In the genomic region with DNA sequence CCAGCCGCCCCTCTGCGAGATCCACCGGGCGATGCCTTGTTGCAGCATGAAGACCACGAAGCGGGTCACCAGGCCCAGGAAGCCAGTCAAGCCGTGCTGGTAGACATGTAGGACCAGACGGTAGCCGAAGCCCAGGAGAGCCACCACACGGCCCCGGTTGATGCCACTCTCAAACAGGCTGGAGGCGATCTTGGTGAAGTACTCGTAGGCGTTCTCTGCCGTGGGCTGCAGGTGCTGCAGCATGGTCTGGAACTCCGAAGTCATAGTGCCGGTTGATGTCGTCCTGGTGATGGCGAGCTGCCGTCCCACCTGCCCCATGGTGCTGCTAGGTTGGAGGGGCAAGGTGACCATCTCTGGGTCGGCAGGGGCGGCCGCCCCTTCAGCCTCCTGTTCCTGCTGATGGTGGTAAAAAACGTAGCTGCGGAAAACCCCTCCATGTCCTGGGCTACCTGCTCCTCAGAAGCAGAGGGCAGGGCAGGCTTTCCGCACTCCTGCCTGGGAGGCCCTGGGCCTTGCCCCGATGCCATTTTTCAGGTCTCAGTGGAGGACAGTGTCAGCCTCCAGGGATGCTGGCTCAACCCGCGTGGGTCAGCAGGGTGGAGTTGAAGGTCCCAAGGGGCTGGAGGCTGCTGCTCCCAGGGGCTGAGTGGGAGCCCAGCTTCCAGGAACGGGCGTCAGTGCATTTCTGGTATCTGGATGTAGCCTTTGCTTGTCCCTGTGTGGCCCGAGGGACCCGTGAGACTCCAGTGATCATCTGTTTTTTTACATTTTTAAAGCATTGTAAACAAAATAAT, we compare ENCODE assay signal across 36 cellular contexts.
"Had no signal": no experiment of that assay in that cellular context is flagged by ENCODE, and none has a peak within 500 bp of the region (broad histone marks: within the 10 kb centered on the region; RNA-seq: fewer than 3 reads in every experiment).

No MANE protein-coding gene starts in this region.

- H3K4me3 ChIP-seq: adrenal gland, breast epithelium, cardiac muscle cell, esophagus muscularis mucosa, gastrocnemius medialis had no signal

- H3K27me3 ChIP-seq: adrenal gland, breast epithelium, cardiac muscle cell, esophagus muscularis mucosa, foreskin keratinocyte, gastrocnemius medialis had no signal

- DNase-seq: activated CD4-positive, alpha-beta memory T cell treated with anti-CD3 and anti-CD28 coated beads for 36 hours; activated CD4-positive, alpha-beta T cell treated with anti-CD3 and anti-CD28 coated beads for 36 hours; activated CD4-positive, alpha-beta T cell treated with anti-CD3 and anti-CD28 coated beads, Interleukin-2, amount 10 ng/mL, durations not matched to agents 24 days and 14 days; activated CD4-positive, CD25-positive, alpha-beta regulatory T cell; activated CD4-positive, CD25-positive, alpha-beta regulatory T cell treated with anti-CD3 and anti-CD28 coated beads, Interleukin-2, amount 50 U/mL, for 72 hours; activated CD8-positive, alpha-beta memory T cell treated with anti-CD3 and anti-CD28 coated beads, Interleukin-2, amount 10 ng/mL, durations not matched to agents 7 days and 5 days; activated CD8-positive, alpha-beta memory T cell treated with anti-CD3 and anti-CD28 coated beads, Interleukin-2, amount 50 U/mL, for 4 hours; activated CD8-positive, alpha-beta T cell treated with anti-CD3 and anti-CD28 coated beads, Interleukin-2, amount 10 ng/mL, durations not matched to agents 7 days and 5 days; activated effector memory CD4-positive, alpha-beta T cell treated with anti-CD3 and anti-CD28 coated beads, Interleukin-2, amount 50 U/mL, for 16 hours; activated naive CD4-positive, alpha-beta T cell treated with anti-CD3 and anti-CD28 coated beads for 36 hours; activated naive CD8-positive, alpha-beta T cell treated with anti-CD3 and anti-CD28 coated beads for 36 hours; activated naive CD8-positive, alpha-beta T cell treated with anti-CD3 and anti-CD28 coated beads, Interleukin-2, amount 50 U/mL, for 24 hours; activated T-cell treated with anti-CD3 and anti-CD28 coated beads, Interleukin-2, amount 50 U/mL, for 1 hour; activated T-cell treated with anti-CD3 and anti-CD28 coated beads, Interleukin-2, amount 50 U/mL, for 48 hours; adrenal gland; amygdala; aorta; cortex of kidney; dermis blood vessel endothelial cell; effector CD4-positive, alpha-beta T cell; effector memory CD8-positive, alpha-beta T cell; erythroblast; foreskin keratinocyte; gastrocnemius medialis; T-helper 1 cell; T-helper 17 cell; T1000 had no signal

- H3K27ac Mint-ChIP-seq: activated CD4-positive, alpha-beta memory T cell treated with anti-CD3 and anti-CD28 coated beads for 36 hours; activated CD4-positive, alpha-beta T cell treated with anti-CD3 and anti-CD28 coated beads for 36 hours; activated CD4-positive, alpha-beta T cell treated with anti-CD3 and anti-CD28 coated beads, Interleukin-2, amount 10 ng/mL, durations not matched to agents 24 days and 14 days; activated CD8-positive, alpha-beta memory T cell treated with anti-CD3 and anti-CD28 coated beads, Interleukin-2, amount 10 ng/mL, durations not matched to agents 7 days and 5 days; activated CD8-positive, alpha-beta T cell treated with anti-CD3 and anti-CD28 coated beads, Interleukin-2, amount 10 ng/mL, durations not matched to agents 7 days and 5 days; activated naive CD4-positive, alpha-beta T cell treated with anti-CD3 and anti-CD28 coated beads for 36 hours; activated naive CD4-positive, alpha-beta T cell treated with anti-CD3 and anti-CD28 coated beads, Interleukin-2, amount 50 U/mL, for 24 hours; activated naive CD8-positive, alpha-beta T cell treated with anti-CD3 and anti-CD28 coated beads for 36 hours; activated naive CD8-positive, alpha-beta T cell treated with anti-CD3 and anti-CD28 coated beads, Interleukin-2, amount 50 U/mL, for 24 hours; activated T-helper 1 cell treated with anti-CD3 and anti-CD28 coated beads, Interleukin-12 subunit alpha, Interleukin-12 subunit beta, Interleukin-2, Interleukin-4 antibody, amounts not matched to agents 30 ng/mL and 10 ng/mL and 1 ng/mL, durations not matched to agents 14 hours and 24 hours and 36 hours; activated T-helper 2 cell treated with anti-CD3 and anti-CD28 coated beads, Interferon-gamma antibody, Interleukin-2, Interleukin-4, amounts not matched to agents 10 μg/mL and 5 μg/mL and 100 μg/mL, durations not matched to agents 14 hours and 24 hours and 36 hours; brain; effector memory CD8-positive, alpha-beta T cell; T-helper 17 cell; T-helper 2 cell treated with Interferon-gamma antibody and Interleukin-4, amounts not matched to agents 5 μg/mL and 100 μg/mL, for 36 hours had no signal

- H3K36me3 Mint-ChIP-seq: activated CD4-positive, alpha-beta memory T cell treated with anti-CD3 and anti-CD28 coated beads for 36 hours; activated CD8-positive, alpha-beta memory T cell treated with anti-CD3 and anti-CD28 coated beads, Interleukin-2, amount 10 ng/mL, durations not matched to agents 7 days and 5 days; activated naive CD4-positive, alpha-beta T cell treated with anti-CD3 and anti-CD28 coated beads, Interleukin-2, amount 50 U/mL, for 24 hours; activated naive CD8-positive, alpha-beta T cell treated with anti-CD3 and anti-CD28 coated beads for 36 hours; brain had no signal

- H3K4me1 Mint-ChIP-seq: activated CD4-positive, alpha-beta T cell treated with anti-CD3 and anti-CD28 coated beads for 36 hours; activated CD4-positive, alpha-beta T cell treated with anti-CD3 and anti-CD28 coated beads, Interleukin-2, amount 10 ng/mL, durations not matched to agents 24 days and 14 days; activated CD8-positive, alpha-beta memory T cell treated with anti-CD3 and anti-CD28 coated beads, Interleukin-2, amount 10 ng/mL, durations not matched to agents 7 days and 5 days; activated naive CD4-positive, alpha-beta T cell treated with anti-CD3 and anti-CD28 coated beads, Interleukin-2, amount 50 U/mL, for 24 hours; activated naive CD8-positive, alpha-beta T cell treated with anti-CD3 and anti-CD28 coated beads for 36 hours; activated naive CD8-positive, alpha-beta T cell treated with anti-CD3 and anti-CD28 coated beads, Interleukin-2, amount 50 U/mL, for 24 hours; brain; central memory CD8-positive, alpha-beta T cell; T-helper 17 cell had no signal

- H3K4me3 Mint-ChIP-seq: activated CD4-positive, alpha-beta memory T cell treated with anti-CD3 and anti-CD28 coated beads for 36 hours; activated CD4-positive, alpha-beta T cell treated with anti-CD3 and anti-CD28 coated beads for 36 hours; activated CD4-positive, alpha-beta T cell treated with anti-CD3 and anti-CD28 coated beads, Interleukin-2, amount 10 ng/mL, durations not matched to agents 24 days and 14 days; activated CD8-positive, alpha-beta memory T cell treated with anti-CD3 and anti-CD28 coated beads, Interleukin-2, amount 10 ng/mL, durations not matched to agents 7 days and 5 days; activated CD8-positive, alpha-beta T cell treated with anti-CD3 and anti-CD28 coated beads, Interleukin-2, amount 10 ng/mL, durations not matched to agents 7 days and 5 days; activated naive CD4-positive, alpha-beta T cell treated with anti-CD3 and anti-CD28 coated beads for 36 hours; activated naive CD4-positive, alpha-beta T cell treated with anti-CD3 and anti-CD28 coated beads, Interleukin-2, amount 50 U/mL, for 24 hours; activated naive CD8-positive, alpha-beta T cell treated with anti-CD3 and anti-CD28 coated beads for 36 hours; activated naive CD8-positive, alpha-beta T cell treated with anti-CD3 and anti-CD28 coated beads, Interleukin-2, amount 50 U/mL, for 24 hours; activated T-helper 1 cell treated with anti-CD3 and anti-CD28 coated beads, Interleukin-12 subunit alpha, Interleukin-12 subunit beta, Interleukin-2, Interleukin-4 antibody, amounts not matched to agents 30 ng/mL and 10 ng/mL and 1 ng/mL, durations not matched to agents 14 hours and 24 hours and 36 hours; brain; central memory CD8-positive, alpha-beta T cell; effector memory CD8-positive, alpha-beta T cell; T-helper 17 cell; T-helper 2 cell treated with Interferon-gamma antibody and Interleukin-4, amounts not matched to agents 5 μg/mL and 100 μg/mL, for 36 hours had no signal

- H3K27ac ChIP-seq: adrenal gland, cardiac muscle cell, esophagus muscularis mucosa, foreskin keratinocyte, gastrocnemius medialis had no signal

- H3K36me3 ChIP-seq: adrenal gland, breast epithelium, cardiac muscle cell, esophagus muscularis mucosa, gastrocnemius medialis had no signal

- H3K9me3 Mint-ChIP-seq: activated CD4-positive, alpha-beta memory T cell treated with anti-CD3 and anti-CD28 coated beads for 36 hours; activated CD4-positive, alpha-beta T cell treated with anti-CD3 and anti-CD28 coated beads, Interleukin-2, amount 10 ng/mL, durations not matched to agents 24 days and 14 days; activated naive CD4-positive, alpha-beta T cell treated with anti-CD3 and anti-CD28 coated beads for 36 hours; activated naive CD4-positive, alpha-beta T cell treated with anti-CD3 and anti-CD28 coated beads, Interleukin-2, amount 50 U/mL, for 24 hours; activated naive CD8-positive, alpha-beta T cell treated with anti-CD3 and anti-CD28 coated beads for 36 hours; activated naive CD8-positive, alpha-beta T cell treated with anti-CD3 and anti-CD28 coated beads, Interleukin-2, amount 50 U/mL, for 24 hours; activated T-helper 1 cell treated with anti-CD3 and anti-CD28 coated beads, Interleukin-12 subunit alpha, Interleukin-12 subunit beta, Interleukin-2, Interleukin-4 antibody, amounts not matched to agents 30 ng/mL and 10 ng/mL and 1 ng/mL, durations not matched to agents 14 hours and 24 hours and 36 hours; activated T-helper 2 cell treated with anti-CD3 and anti-CD28 coated beads, Interferon-gamma antibody, Interleukin-2, Interleukin-4, amounts not matched to agents 10 μg/mL and 5 μg/mL and 100 μg/mL, durations not matched to agents 14 hours and 24 hours and 36 hours; central memory CD8-positive, alpha-beta T cell; effector memory CD8-positive, alpha-beta T cell; T-helper 2 cell treated with Interferon-gamma antibody and Interleukin-4, amounts not matched to agents 5 μg/mL and 100 μg/mL, for 36 hours had no signal

- ATAC-seq: activated CD4-positive, alpha-beta T cell treated with anti-CD3 and anti-CD28 coated beads for 36 hours; activated CD8-positive, alpha-beta memory T cell treated with anti-CD3 and anti-CD28 coated beads, Interleukin-2, amount 10 ng/mL, durations not matched to agents 7 days and 5 days; activated CD8-positive, alpha-beta T cell treated with anti-CD3 and anti-CD28 coated beads, Interleukin-2, amount 10 ng/mL, durations not matched to agents 7 days and 5 days; activated naive CD8-positive, alpha-beta T cell treated with anti-CD3 and anti-CD28 coated beads, Interleukin-2, amount 50 U/mL, for 24 hours; effector memory CD8-positive, alpha-beta T cell; foreskin keratinocyte; gastrocnemius medialis; T-helper 17 cell had no signal

- H3K4me1 ChIP-seq: adrenal gland, breast epithelium, esophagus muscularis mucosa, foreskin keratinocyte had no signal

- H3K9me3 ChIP-seq: adrenal gland, breast epithelium, esophagus muscularis mucosa, gastrocnemius medialis had no signal
